Comparison of ENCODE assay signal across 26 cellular contexts in the genomic region with DNA sequence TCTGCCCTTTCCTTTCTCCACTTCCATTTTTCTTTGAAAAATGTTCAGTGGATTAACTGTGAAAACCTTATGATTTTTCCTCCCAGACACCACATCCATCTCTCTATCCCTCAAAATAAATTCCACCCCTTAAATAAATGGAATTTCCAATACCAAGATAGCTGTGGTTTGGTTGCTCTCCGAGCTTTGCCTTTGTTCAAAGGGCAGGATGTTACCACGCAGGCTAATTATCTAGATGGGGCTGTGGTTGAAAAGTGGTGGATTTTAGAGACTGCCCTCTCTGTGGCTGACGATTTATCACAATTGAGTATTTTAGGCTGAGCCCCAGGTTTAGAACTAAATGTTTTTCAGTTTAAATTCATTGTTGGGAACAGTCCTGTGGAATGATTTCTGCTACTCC. TPM values are rescaled to one million over a fixed set of nuclear protein-coding genes. Genes with fewer than 3 reads are reported as not detected.
DNase-seq lines count a peak whose midpoint lies in the region; ATAC-seq and TF ChIP-seq lines count a peak whose summit lies in the region.
"Had no signal": no experiment of that assay in that cellular context is flagged by ENCODE, and none has a peak within 500 bp of the region (broad histone marks: within the 10 kb centered on the region; RNA-seq: fewer than 3 reads in every experiment).

No MANE protein-coding gene starts in this region.

- TF ChIP-seq RAD21 in IMR-90 (IDR thresholded peaks at IDR 0.05; ENCODE audit: low read length): no peak

- DNase-seq in DND-41 (peak; percentile 6), IMR-90 (no peak), astrocyte of the cerebellum (ENCODE audit: low read depth) (peak; percentile 74), renal cortical epithelial cell (ENCODE audit: low read depth) (peak; percentile 61), thyroid gland (no peak), HEK293T (ENCODE audit: extremely low spot score) (no peak)
- DNase-seq: activated CD4-positive, alpha-beta T cell treated with anti-CD3 and anti-CD28 coated beads, Interleukin-2, amount 10 ng/mL, durations not matched to agents 7 days and 5 days; activated CD8-positive, alpha-beta memory T cell treated with anti-CD3 and anti-CD28 coated beads, Interleukin-2, amount 10 ng/mL, durations not matched to agents 7 days and 5 days; aorta; CD8-positive, alpha-beta T cell; DMS153; glutamatergic neuron; HCEC 1CT; kidney; NK-92 treated with Interleukin-12 subunit alpha and Interleukin-12 subunit beta, amount 100 ng/mL, for 24 hours; pancreas; Peyer's patch; stimulated activated CD4-positive, alpha-beta T cell treated with anti-CD3 and anti-CD28 coated beads, Interleukin-4, amount 100 ng/mL, for 4 hours; stimulated activated naive CD8-positive, alpha-beta T cell treated with anti-CD3 and anti-CD28 coated beads, Interleukin-15, Interleukin-2, amounts not matched to agents 100 U/mL and 50 U/mL, for 24 hours; T-helper 17 cell; tibial artery; WERI-Rb-1 had no signal

- POLR2A ChIA-PET in IMR-90 (lab: Charles Lee; ENCODE audit: unreplicated experiment): no interaction called here
- POLR2A ChIA-PET in HEK293T (lab: Yijun Ruan, JAX): no interaction called here

- H4K20me1 ChIP-seq in DND-41 (ENCODE audit: insufficient read depth, low read length): no peaks in the 10 kb centered on the region
- H4K20me1 ChIP-seq in IMR-90 (ENCODE audit: insufficient read depth, low read length): no peaks in the 10 kb centered on the region

- H3K18ac ChIP-seq in IMR-90 (ENCODE audit: low read depth, low read length): peak overlapping the region; percentile 54; the same call in 1 of the 2 replicates

- H3K9me1 ChIP-seq in IMR-90 (ENCODE audit: insufficient read depth, low read length): peaks cover 3% of the 10 kb centered on the region; the same call in 1 of the 2 replicates

- H2BK120ac ChIP-seq in IMR-90 (ENCODE audit: low read depth, low read length): peak overlapping the region; percentile 80

- H2AFZ ChIP-seq in DND-41 (ENCODE audit: low read depth, low read length) (no peak overlapping the region), IMR-90 (replicated peaks; ENCODE audit: low read length, poor library complexity) (no peak overlapping the region)

- no peak for TF ChIP-seq CTCF in DND-41 (IDR thresholded peaks at IDR 0.05; ENCODE audit: borderline replicate concordance, extremely low read depth, low read length, poor library complexity, severe bottlenecking)
- no peak for TF ChIP-seq CTCF in IMR-90 (conservative IDR thresholded peaks at IDR 0.05; ENCODE audit: low read depth, low read length)
- no peak for TF ChIP-seq CTCF in astrocyte of the cerebellum (IDR thresholded peaks at IDR 0.05; ENCODE audit: low read depth, low read length, missing control alignments)
- TF ChIP-seq CTCF in thyroid gland (IDR thresholded peaks at IDR 0.05): no peak

- H3K23ac ChIP-seq in IMR-90 (ENCODE audit: low read depth, low read length): peak overlapping the region; percentile 45; the same call in 1 of the 2 replicates

- peak overlapping the region; percentile 2; the same call in 1 of the 2 replicates for H4K5ac ChIP-seq in IMR-90 (ENCODE audit: low read depth, low read length)

- H3K36me3 ChIP-seq in DND-41 (ENCODE audit: insufficient read depth, low read length): no peaks in the 10 kb centered on the region
- H3K36me3 ChIP-seq in IMR-90 (ENCODE audit: control insufficient read depth, insufficient read depth, low read length): no peaks in the 10 kb centered on the region; the same call in 1 of the 2 replicates
- H3K36me3 ChIP-seq in thyroid gland: no peaks in the 10 kb centered on the region
- H3K36me3 ChIP-seq: pancreas, Peyer's patch, right atrium auricular region, WERI-Rb-1 had no signal

- in situ Hi-C loops in IMR-90 (cut with MboI; ENCODE audit: low sequenced_read_pairs): no loop called here
- in situ Hi-C loops in astrocyte of the cerebellum (cut with HindIII; ENCODE audit: low sequenced_read_pairs): no loop called here

- H3K4me1 ChIP-seq in DND-41 (ENCODE audit: insufficient read depth, low read length): no peaks in the 10 kb centered on the region
- H3K4me1 ChIP-seq in IMR-90 (ENCODE audit: control insufficient read depth, insufficient read depth, low read length): peaks cover 15% of the 10 kb centered on the region; the same call in 1 of the 2 replicates
- H3K4me1 ChIP-seq in thyroid gland: no peaks in the 10 kb centered on the region
- H3K4me1 ChIP-seq: pancreas, Peyer's patch, right atrium auricular region had no signal

- H2AK5ac ChIP-seq in IMR-90 (ENCODE audit: low read depth, low read length): no peak overlapping the region

- H2BK15ac ChIP-seq in IMR-90 (ENCODE audit: low read depth, low read length): no peak overlapping the region

- H3K27ac ChIP-seq in DND-41 (ENCODE audit: low read length) (no peak overlapping the region), IMR-90 (ENCODE audit: insufficient read depth, low read length) (no peak overlapping the region), thyroid gland (no peak overlapping the region)
- H3K27ac ChIP-seq: pancreas, Peyer's patch, right atrium auricular region, tibial artery, WERI-Rb-1 had no signal

- dilution Hi-C loops in IMR-90 (cut with HindIII; ENCODE audit: low sequenced_read_pairs, unreplicated experiment): no loop called here

- no peak overlapping the region for H2AK9ac ChIP-seq in IMR-90 (replicated peaks; ENCODE audit: low read depth, low read length, poor library complexity)

- H3K9me3 ChIP-seq in DND-41 (ENCODE audit: insufficient read depth, low read length, severe bottlenecking) (no peaks in the 10 kb centered on the region), IMR-90 (ENCODE audit: control insufficient read depth, insufficient read depth, low read length) (no peaks in the 10 kb centered on the region), thyroid gland (no peaks in the 10 kb centered on the region)
- H3K9me3 ChIP-seq: pancreas, Peyer's patch, right atrium auricular region, tibial artery had no signal

- ATAC-seq in DND-41 (ENCODE audit: insufficient read depth, low read depth) (peak; percentile 76; the same call in 2 of the 3 replicates), IMR-90 (ENCODE audit: low read depth) (no peak), GM18870 (IDR thresholded peaks at IDR 0.05; ENCODE audit: unreplicated experiment) (no peak), HG03045 (IDR thresholded peaks at IDR 0.05; ENCODE audit: unreplicated experiment) (no peak)
- ATAC-seq: activated CD8-positive, alpha-beta memory T cell treated with anti-CD3 and anti-CD28 coated beads, Interleukin-2, amount 10 ng/mL, durations not matched to agents 7 days and 5 days; CD8-positive, alpha-beta T cell; K562; pancreas; stimulated activated naive CD8-positive, alpha-beta T cell treated with anti-CD3 and anti-CD28 coated beads, Interleukin-15, Interleukin-2, amounts not matched to agents 100 U/mL and 50 U/mL, for 24 hours; T-helper 17 cell had no signal

- H3K56ac ChIP-seq in IMR-90 (ENCODE audit: extremely low read depth, insufficient read depth, low read length): no peak overlapping the region

- H3K79me1 ChIP-seq in IMR-90 (ENCODE audit: low read depth in 1 of 2, low read length in 2 of 2): peaks cover 0 to 11% of the 10 kb centered on the region in 2 experiments; a peak in 2 of 4 replicates

- BruUV-seq in IMR-90 (replicated peaks; lab: Mats Ljungman, UMichigan): no TSS peak

- H3K4me2 ChIP-seq in DND-41 (ENCODE audit: insufficient read depth, low read length) (no peak overlapping the region), IMR-90 (ENCODE audit: low read depth, low read length) (no peak overlapping the region)

- peak overlapping the region; percentile 61; the same call in 1 of the 2 replicates for H3K4ac ChIP-seq in IMR-90 (ENCODE audit: low read depth, low read length)

- H4K8ac ChIP-seq in IMR-90 (ENCODE audit: low read depth in 2 of 2, low read length in 2 of 2): peak overlapping the region in 1 of 2 experiments; percentile 54; a peak in 1 of 4 replicates

- no peaks in the 10 kb centered on the region for H3K79me2 ChIP-seq in DND-41 (ENCODE audit: insufficient read depth, low read length)

- CTCF ChIA-PET in IMR-90 (lab: Yijun Ruan, JAX) (interaction anchor here (1.1 to 1.5 kb wide), 2 partner anchors 9 to 26 kb away, joined by 4 read pairs; no protein-coding TSS in a partner anchor), HEK293T (lab: Yijun Ruan, JAX) (no interaction called here)

- WGBS in IMR-90 (ENCODE audit: extremely low coverage in 2 of 2, insufficient read length in 1 of 2), 2 experiments: no CpG with 5 or more reads among the region's 3 CpGs
- 82 to 86% methylated on average over 3 of the region's 3 CpGs for WGBS in thyroid gland, 2 donors

- H3K27me3 ChIP-seq in DND-41 (ENCODE audit: insufficient read depth, low read length, poor library complexity) (peaks cover 7% of the 10 kb centered on the region), IMR-90 (ENCODE audit: control insufficient read depth, insufficient read depth, low read length) (no peaks in the 10 kb centered on the region), thyroid gland (no peaks in the 10 kb centered on the region)
- H3K27me3 ChIP-seq: pancreas, Peyer's patch, right atrium auricular region, tibial artery had no signal

- H3K4me3 ChIP-seq in DND-41 (ENCODE audit: low read depth in 1 of 2, low read length in 2 of 2) (no peak overlapping the region), IMR-90 (ENCODE audit: insufficient read depth, low read depth, low read length) (no peak overlapping the region), astrocyte of the cerebellum (ENCODE audit: low read depth, low read length) (no peak overlapping the region), thyroid gland (replicated peaks in 1 of 3) (no peak overlapping the region)
- H3K4me3 ChIP-seq: K562, pancreas, Peyer's patch, right atrium auricular region, tibial artery had no signal

- no peak for TF ChIP-seq POLR2A in IMR-90 (IDR thresholded peaks at IDR 0.05; ENCODE audit: low read depth, low read length)
- no peak for TF ChIP-seq POLR2A in thyroid gland (IDR thresholded peaks at IDR 0.05)

- peak overlapping the region; percentile 57 for H3K14ac ChIP-seq in IMR-90 (replicated peaks; ENCODE audit: low read depth, low read length)

- intact Hi-C loops in IMR-90 (cut with micrococcal nuclease) (no loop called here), thyroid gland (cut with DNase I) (no loop called here)

- H3K9ac ChIP-seq in DND-41 (ENCODE audit: low read depth, low read length) (no peak overlapping the region), IMR-90 (ENCODE audit: low read depth, low read length) (no peak overlapping the region)

- peak overlapping the region; percentile 60 for H2BK5ac ChIP-seq in IMR-90 (ENCODE audit: low read depth, low read length, poor library complexity, severe bottlenecking)

- peak overlapping the region; percentile 59 for H2BK20ac ChIP-seq in IMR-90 (ENCODE audit: low read depth, low read length)

- H4K91ac ChIP-seq in IMR-90 (ENCODE audit: insufficient read depth, low read depth, low read length): no peak overlapping the region; the same call in 1 of the 2 replicates

TF ChIP-seq in HEK293T, 16 proteins besides CTCF, POLR2A, EP300 and RAD21 (continues in another document):
- TF ChIP-seq NFRKB (IDR thresholded peaks at IDR 0.05) (no peak), BHLHE40 (IDR thresholded peaks at IDR 0.05; ENCODE audit: borderline replicate concordance) (no peak)

RNA-seq across cellular contexts. Expression of a gene that starts 36.9 kb away (rescaled TPM):
- 13.6 and 18.1 TPM in 2 replicates for total RNA-seq in IMR-90 (2012; rRNA removed)
- 10.0 and 12.5 TPM in 2 replicates for polyA plus RNA-seq in IMR-90 (2012; rRNA removed)
- polyA plus RNA-seq in IMR-90 (2012; cell fraction: cytosol; rRNA removed): 2.1 and 2.2 TPM in 2 replicates
- polyA plus RNA-seq in IMR-90 (2012; cell fraction: nucleus; rRNA removed; ENCODE audit: low replicate concordance): 0.51 and 4.4 TPM in 2 replicates
- 15.1 and 17.2 TPM in 2 replicates for total RNA-seq in renal cortical epithelial cell
- 10 to 100 TPM in 3 of 4 donors, 1 to 10 TPM in 1; 7.7 to 15.0 (median 12.9) TPM for total RNA-seq in thyroid gland

Comparison
In these comparisons a context has a peak if more than half of its experiments do, and no peak if none do; other contexts are left out.
1. DNase-seq: peak in DND-41 (single experiment), astrocyte of the cerebellum (single experiment) and renal cortical epithelial cell (single experiment); none in IMR-90 (single experiment), thyroid gland (0 of 2) and HEK293T (single experiment).